ENCODE assay signal across 14 cellular contexts in the genomic region with DNA sequence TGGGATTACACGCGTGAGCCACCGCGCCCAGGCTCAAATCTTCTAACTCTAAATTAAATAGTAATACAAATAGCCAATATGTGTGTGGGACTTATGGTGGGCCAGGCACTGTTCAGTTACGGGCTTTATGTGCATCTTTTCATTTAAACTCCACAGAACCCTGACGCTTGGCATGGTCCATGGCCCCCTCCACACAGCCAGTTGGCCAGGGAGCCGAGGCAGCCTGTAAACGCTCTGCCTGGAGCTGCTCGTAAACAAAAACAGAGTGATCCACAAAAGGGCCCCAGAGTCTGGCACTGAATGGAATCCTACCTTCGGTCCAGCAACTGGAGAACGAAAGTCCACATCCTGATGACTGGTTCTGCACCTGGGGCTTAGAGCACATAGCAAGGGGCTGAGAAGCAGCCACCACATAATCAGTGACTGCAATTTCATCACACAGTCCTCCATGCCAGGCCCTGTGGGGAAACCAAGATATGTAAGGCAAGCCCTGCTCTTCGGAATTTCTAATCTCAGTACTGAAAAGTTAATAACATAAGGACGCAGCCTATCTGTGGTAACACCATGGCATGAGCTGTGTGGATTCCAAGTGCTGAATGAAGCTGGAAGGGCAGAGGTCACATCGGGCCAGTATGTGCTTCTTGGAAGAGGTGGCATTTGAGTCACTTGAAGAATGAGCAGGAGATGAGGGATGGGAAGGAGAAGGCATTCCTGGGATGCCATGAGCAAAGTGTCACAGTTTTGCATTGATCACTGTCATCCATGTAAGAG. TPM values are rescaled to one million over a fixed set of nuclear protein-coding genes. Genes with fewer than 3 reads are reported as not detected.
DNase-seq lines count a peak whose midpoint lies in the region; ATAC-seq, FAIRE-seq and TF ChIP-seq lines count a peak whose summit lies in the region.
"Had no signal": no experiment of that assay in that cellular context is flagged by ENCODE, and none has a peak within 500 bp of the region (broad histone marks: within the 10 kb centered on the region; RNA-seq: fewer than 3 reads in every experiment).

No MANE protein-coding gene starts in this region.

- H3K79me2 ChIP-seq in GM23248 (ENCODE audit: insufficient read depth) (no peaks in the 10 kb centered on the region), K562 (ENCODE audit: control insufficient read depth, insufficient read depth, low read length) (no peaks in the 10 kb centered on the region), osteoblast (ENCODE audit: insufficient read depth, low read length) (no peaks in the 10 kb centered on the region)

- H3K4me2 ChIP-seq in GM23248 (ENCODE audit: unreplicated experiment) (peak overlapping the region; percentile 22), K562 (ENCODE audit: insufficient read depth, low read length) (no peak overlapping the region), osteoblast (ENCODE audit: insufficient read depth, low read length) (peak overlapping the region; percentile 39)

- H2AFZ ChIP-seq in GM23248 (peak overlapping the region; percentile 27; the same call in 1 of the 2 replicates), K562 (ENCODE audit: low read depth, low read length) (0 out of 2 replicates have a peak overlapping the region, but pooled peaks have one; percentile 1), osteoblast (ENCODE audit: low read length) (peak overlapping the region; percentile 5)

- 36 to 37% methylated on average over 14 of the region's 14 CpGs for WGBS in GM23248 (ENCODE audit: low coverage in 1 of 2, low lambda C conversion rate in 2 of 2, missing lambda C conversion rate in 2 of 2), 2 experiments
- WGBS in K562 (ENCODE audit: insufficient coverage, low coverage, missing lambda C conversion rate): 75% methylated on average over 13 of the region's 14 CpGs

- H3K36me3 ChIP-seq in GM23248 (ENCODE audit: low read depth): no peaks in the 10 kb centered on the region
- H3K36me3 ChIP-seq in K562 (ENCODE audit: control insufficient read depth, insufficient read depth, low read length): no peaks in the 10 kb centered on the region
- no peaks in the 10 kb centered on the region for H3K36me3 ChIP-seq in osteoblast (ENCODE audit: insufficient read depth, low read length)
- H3K36me3 ChIP-seq: tibial nerve had no signal

- H3K9me1 ChIP-seq in K562 (ENCODE audit: control insufficient read depth, insufficient read depth, low read length): no peaks in the 10 kb centered on the region

- H3K9ac ChIP-seq in GM23248: peak overlapping the region; percentile 31
- H3K9ac ChIP-seq in K562 (ENCODE audit: insufficient read depth in 1 of 2, low read depth in 2 of 2, low read length in 2 of 2): peak overlapping the region in 1 of 2 experiments; percentile 4; a peak in 1 of 4 replicates

- POLR2A ChIA-PET in K562 (lab: Yijun Ruan, JAX): interaction anchor here (1.5 to 6.3 kb wide), 2 partner anchors 12 to 20 kb away, joined by 5 to 53 read pairs; a partner anchor contains a TSS

- DNase-seq in GM23248 (peak; percentile 83), K562 (ENCODE audit: extremely low read depth in 1 of 4, low spot score in 3 of 4) (no peak), osteoblast (ENCODE audit: insufficient read length, low spot score, missing footprints) (peak; percentile 84), GM19239 (ENCODE audit: insufficient read length, low spot score) (no peak), HT-29 (ENCODE audit: low spot score) (no peak)
- DNase-seq in activated CD8-positive, alpha-beta memory T cell treated with anti-CD3 and anti-CD28 coated beads, Interleukin-2, amount 50 U/mL, for 48 hours: no peak
- DNase-seq: activated CD4-positive, alpha-beta T cell treated with anti-CD3 and anti-CD28 coated beads for 36 hours; CD8-positive, alpha-beta memory T cell; effector CD8-positive, alpha-beta T cell; KBM-7; RPMI8226; stimulated activated CD4-positive, alpha-beta T cell treated with anti-CD3 and anti-CD28 coated beads, Interleukin-4, amount 100 ng/mL, for 4 hours had no signal

- no peaks in the 10 kb centered on the region for H3K9me3 ChIP-seq in GM23248 (ENCODE audit: low read depth)
- H3K9me3 ChIP-seq in K562 (replicated peaks; ENCODE audit: control insufficient read depth, insufficient read depth, low read depth, low read length): no peaks in the 10 kb centered on the region
- H3K9me3 ChIP-seq in osteoblast (ENCODE audit: low read depth, low read length): no peaks in the 10 kb centered on the region
- H3K9me3 ChIP-seq: tibial nerve had no signal

- no peak for TF ChIP-seq POLR2A in K562 (conservative IDR thresholded peaks at IDR 0.05)

- H3K4me3 ChIP-seq in GM23248 (no peak overlapping the region), K562 (no peak overlapping the region), osteoblast (ENCODE audit: insufficient read depth, low read length) (no peak overlapping the region)
- H3K4me3 ChIP-seq: tibial nerve had no signal

- TF ChIP-seq RAD21 in K562 (CRISPR knock-in tag; conservative IDR thresholded peaks at IDR 0.05 in 1 of 2, IDR thresholded peaks at IDR 0.05 in 1 of 2): no peak

- H3K27me3 ChIP-seq in GM23248 (replicated peaks; ENCODE audit: insufficient read depth): no peaks in the 10 kb centered on the region
- no peaks in the 10 kb centered on the region for H3K27me3 ChIP-seq in K562 (ENCODE audit: control insufficient read depth in 2 of 2, insufficient read depth in 2 of 2, low read length in 2 of 2)
- H3K27me3 ChIP-seq in osteoblast (ENCODE audit: insufficient read depth, low read length): no peaks in the 10 kb centered on the region
- H3K27me3 ChIP-seq: tibial nerve had no signal

- CTCF ChIA-PET in K562 (lab: Yijun Ruan, JAX; ENCODE audit: low intra/inter-chr PET ratio): no interaction called here

- no peaks in the 10 kb centered on the region for H4K20me1 ChIP-seq in GM23248 (ENCODE audit: insufficient read depth)
- H4K20me1 ChIP-seq in K562 (replicated peaks; ENCODE audit: control insufficient read depth, insufficient read depth, low read length): no peaks in the 10 kb centered on the region
- no peaks in the 10 kb centered on the region for H4K20me1 ChIP-seq in osteoblast (ENCODE audit: insufficient read depth, low read length)

- ATAC-seq in K562: no peak
- ATAC-seq: activated CD4-positive, alpha-beta T cell treated with anti-CD3 and anti-CD28 coated beads for 36 hours; activated naive CD4-positive, alpha-beta T cell treated with anti-CD3 and anti-CD28 coated beads, Interleukin-2, amount 50 U/mL, for 72 hours had no signal

- no peaks in the 10 kb centered on the region for H3K9me2 ChIP-seq in GM23248 (ENCODE audit: insufficient read depth)

- H3F3A ChIP-seq in GM23248 (ENCODE audit: insufficient read depth): peaks cover 45% of the 10 kb centered on the region

- TF ChIP-seq CTCF in K562 (IDR thresholded peaks at IDR 0.05 in 2 of 3, conservative IDR thresholded peaks at IDR 0.05 in 1 of 3; ENCODE audit: insufficient read depth in 2 of 3, low read depth in 1 of 3, low read length in 3 of 3): no peak
- TF ChIP-seq CTCF in osteoblast (IDR thresholded peaks at IDR 0.05; ENCODE audit: extremely low read depth, low read depth, low read length): no peak

- H3K4me1 ChIP-seq in GM23248 (ENCODE audit: insufficient read depth) (peaks cover 67% of the 10 kb centered on the region), K562 (replicated peaks in 1 of 2; ENCODE audit: control insufficient read depth in 2 of 2, insufficient read depth in 2 of 2, low read length in 2 of 2) (peaks cover 11 to 25% of the 10 kb centered on the region in 2 experiments; a peak in 4 of 5 replicates), osteoblast (ENCODE audit: insufficient read depth, low read length) (peaks cover 42% of the 10 kb centered on the region)

- in situ Hi-C loops in GM23248 (cut with MboI): no loop called here
- in situ Hi-C loops in K562 (cut with MboI): no loop called here

- H3K27ac ChIP-seq in GM23248 (peak overlapping the region; percentile 74), K562 (ENCODE audit: extremely low read depth, low read depth, low read length) (no peak overlapping the region), osteoblast (ENCODE audit: low read depth, low read length) (peak overlapping the region; percentile 45)
- H3K27ac ChIP-seq: tibial nerve had no signal

- FAIRE-seq in K562 (lab: Jason Lieb, UNC) (no peak), GM19239 (lab: Jason Lieb, UNC) (no peak)

- TF ChIP-seq EP300 in K562 (IDR thresholded peaks at IDR 0.05; ENCODE audit: low read length): no peak

- no TSS peak for BruUV-seq in K562 (replicated peaks; lab: Mats Ljungman, UMichigan)

- intact Hi-C loops in K562 (cut with micrococcal nuclease): no loop called here

RNA-seq across cellular contexts. Expression of a gene that starts 13.5 kb away (rescaled TPM):
- 27.6 and 27.9 TPM in 2 replicates for total RNA-seq in GM23248 (2014; rRNA removed; shearing (Covaris generic))
- 45.4 TPM in 2 replicates for polyA plus RNA-seq in GM23248 (2016; fragmentation: Nextera tagmentation; extraction: Ambion mirVana)
- 795 and 1,508 TPM in 2 replicates for total RNA-seq in K562 (2011; cell fraction: chromatin; rRNA removed; ENCODE audit: low replicate concordance)
- 712 and 761 TPM in 2 replicates for total RNA-seq in K562 (2011; cell fraction: nucleolus; rRNA removed)
- total RNA-seq in K562 (2011; cell fraction: nucleoplasm; rRNA removed): 735 and 822 TPM in 2 replicates
- total RNA-seq in K562 (2014; rRNA removed): 35.6 and 43.6 TPM in 2 replicates
- 18.8 and 20.3 TPM in 2 replicates for total RNA-seq in K562 (2014; rRNA removed; fragmentation: Illumina TruSeq; extraction: Trizol)
- 22.8 and 25.5 TPM in 2 replicates for total RNA-seq in K562 (2015; rRNA removed; fragmentation: Illumina TruSeq; extraction: Trizol)
- total RNA-seq in K562 (2021): 163 and 212 TPM in 2 replicates
- 53.8 and 132 TPM in 2 replicates for polyA plus RNA-seq in K562 (2011; rRNA removed)
- polyA plus RNA-seq in K562 (2011; cell fraction: cytosol; rRNA removed): 68.7 and 73.2 TPM in 2 replicates
- polyA plus RNA-seq in K562 (2011; cell fraction: nucleus; rRNA removed): 800 and 1,003 TPM in 2 replicates
- polyA plus RNA-seq in K562 (2012): 127 and 192 TPM in 2 replicates
- polyA plus RNA-seq in K562 (2014; fragmentation: Illumina TruSeq; extraction: Trizol): 116 and 156 TPM in 2 replicates
- 10 to 100 TPM; 12.7 to 14.8 TPM for polyA plus RNA-seq in K562 (2014; fragmentation: Nextera tagmentation; extraction: Ambion mirVana)
- 104 and 137 TPM in 2 replicates for polyA plus RNA-seq in K562 (2014; rRNA removed)
- 23.6 and 31.1 TPM in 2 replicates for polyA minus RNA-seq in K562 (2011; rRNA and poly(A)+ RNA removed)
- polyA minus RNA-seq in K562 (2011; cell fraction: cytosol; rRNA and poly(A)+ RNA removed): 45.7 and 70.1 TPM in 2 replicates
- polyA minus RNA-seq in K562 (2011; cell fraction: nucleus; rRNA and poly(A)+ RNA removed): 99.2 and 125 TPM in 2 replicates
- 3.2 and 5.4 TPM in 2 replicates for total RNA-seq in osteoblast
- not detected in 2 replicates for total RNA-seq in HT-29 (2014; rRNA removed; shearing (Covaris generic))
- polyA plus RNA-seq: CD8-positive, alpha-beta memory T cell had no signal

RNA-seq across cellular contexts. Expression of a gene that starts 20.1 kb away (rescaled TPM):
- total RNA-seq in GM23248 (2014; rRNA removed; shearing (Covaris generic)): not detected in 2 replicates
- 0.49 and 0.71 TPM in 2 replicates for polyA plus RNA-seq in GM23248 (2016; fragmentation: Nextera tagmentation; extraction: Ambion mirVana)
- 0.95 and 3.3 TPM in 2 replicates for total RNA-seq in K562 (2011; cell fraction: chromatin; rRNA removed; ENCODE audit: low replicate concordance)
- total RNA-seq in K562 (2011; cell fraction: nucleolus; rRNA removed): 0.92 and 1.0 TPM in 2 replicates
- 1.8 and 2.4 TPM in 2 replicates for total RNA-seq in K562 (2011; cell fraction: nucleoplasm; rRNA removed)
- total RNA-seq in K562 (2014; rRNA removed): 0.33 and 1.8 TPM in 2 replicates
- total RNA-seq in K562 (2014; rRNA removed; fragmentation: Illumina TruSeq; extraction: Trizol): 0.38 TPM in 1 of 2 replicates, not detected in the other
- 0.45 TPM in 1 of 2 replicates, not detected in the other for total RNA-seq in K562 (2015; rRNA removed; fragmentation: Illumina TruSeq; extraction: Trizol)
- total RNA-seq in K562 (2021): 0.51 TPM in 1 of 2 replicates, not detected in the other
- polyA plus RNA-seq in K562 (2011; rRNA removed): 0.15 and 0.53 TPM in 2 replicates
- polyA plus RNA-seq in K562 (2011; cell fraction: cytosol; rRNA removed): 0.18 and 0.19 TPM in 2 replicates
- 0.58 and 0.67 TPM in 2 replicates for polyA plus RNA-seq in K562 (2011; cell fraction: nucleus; rRNA removed)
- polyA plus RNA-seq in K562 (2012): 0.21 and 0.43 TPM in 2 replicates
- not detected in 2 replicates for polyA plus RNA-seq in K562 (2014; fragmentation: Illumina TruSeq; extraction: Trizol)
- polyA plus RNA-seq in K562 (2014; fragmentation: Nextera tagmentation; extraction: Ambion mirVana): not detected
- polyA plus RNA-seq in K562 (2014; rRNA removed): 0.56 and 0.73 TPM in 2 replicates
- polyA minus RNA-seq in K562 (2011; rRNA and poly(A)+ RNA removed): 0.63 and 0.72 TPM in 2 replicates
- not detected in 2 replicates for polyA minus RNA-seq in K562 (2011; cell fraction: cytosol; rRNA and poly(A)+ RNA removed)
- 1.1 TPM in 1 of 2 replicates, not detected in the other for polyA minus RNA-seq in K562 (2011; cell fraction: nucleus; rRNA and poly(A)+ RNA removed)
- 0.36 TPM in 1 of 2 replicates, not detected in the other for total RNA-seq in osteoblast
- not detected in 2 replicates for total RNA-seq in HT-29 (2014; rRNA removed; shearing (Covaris generic))
- total RNA-seq: CD8-positive, alpha-beta memory T cell; tibial nerve had no signal
- polyA plus RNA-seq: CD8-positive, alpha-beta memory T cell had no signal

RNA-seq across cellular contexts. Expression of a gene that starts 27.8 kb away (rescaled TPM):
- 133 and 160 TPM in 2 replicates for total RNA-seq in GM23248 (2014; rRNA removed; shearing (Covaris generic))
- polyA plus RNA-seq in GM23248 (2016; fragmentation: Nextera tagmentation; extraction: Ambion mirVana) (282 and 291 TPM in 2 replicates), K562 (2011; rRNA removed) (9.4 and 20.8 TPM in 2 replicates), K562 (2014; fragmentation: Illumina TruSeq; extraction: Trizol) (52.2 and 59.5 TPM in 2 replicates), K562 (2014; fragmentation: Nextera tagmentation; extraction: Ambion mirVana) (1 to 10 TPM; 6.6 to 7.0 TPM), K562 (2014; rRNA removed) (16.3 and 23.9 TPM in 2 replicates)
- 68.4 and 156 TPM in 2 replicates for total RNA-seq in K562 (2011; cell fraction: chromatin; rRNA removed; ENCODE audit: low replicate concordance)
- 117 and 147 TPM in 2 replicates for total RNA-seq in K562 (2011; cell fraction: nucleolus; rRNA removed)
- 110 and 118 TPM in 2 replicates for total RNA-seq in K562 (2011; cell fraction: nucleoplasm; rRNA removed)
- total RNA-seq in K562 (2014; rRNA removed) (24.4 and 33.0 TPM in 2 replicates), K562 (2014; rRNA removed; fragmentation: Illumina TruSeq; extraction: Trizol) (10.7 and 11.3 TPM in 2 replicates), K562 (2015; rRNA removed; fragmentation: Illumina TruSeq; extraction: Trizol) (12.8 and 13.6 TPM in 2 replicates), K562 (2021) (30.1 and 39.3 TPM in 2 replicates), osteoblast (20.9 and 30.0 TPM in 2 replicates)
- 13.6 and 30.6 TPM in 2 replicates for polyA plus RNA-seq in K562 (2011; cell fraction: cytosol; rRNA removed)
- 57.5 and 132 TPM in 2 replicates for polyA plus RNA-seq in K562 (2011; cell fraction: nucleus; rRNA removed)
- polyA plus RNA-seq in K562 (2012): 50.1 and 67.4 TPM in 2 replicates
- polyA minus RNA-seq in K562 (2011; rRNA and poly(A)+ RNA removed): 8.1 and 9.4 TPM in 2 replicates
- 14.9 and 22.9 TPM in 2 replicates for polyA minus RNA-seq in K562 (2011; cell fraction: cytosol; rRNA and poly(A)+ RNA removed)
- 8.2 and 14.0 TPM in 2 replicates for polyA minus RNA-seq in K562 (2011; cell fraction: nucleus; rRNA and poly(A)+ RNA removed)
- total RNA-seq in HT-29 (2014; rRNA removed; shearing (Covaris generic)): 3.2 and 7.4 TPM in 2 replicates

RNA-seq across cellular contexts. Expression of a gene that starts 43.7 kb away (rescaled TPM):
- total RNA-seq in GM23248 (2014; rRNA removed; shearing (Covaris generic)): 307 and 310 TPM in 2 replicates
- 79.0 and 84.7 TPM in 2 replicates for polyA plus RNA-seq in GM23248 (2016; fragmentation: Nextera tagmentation; extraction: Ambion mirVana)
- 200 and 281 TPM in 2 replicates for total RNA-seq in K562 (2011; cell fraction: chromatin; rRNA removed; ENCODE audit: low replicate concordance)
- 147 and 148 TPM in 2 replicates for total RNA-seq in K562 (2011; cell fraction: nucleolus; rRNA removed)
- 206 and 295 TPM in 2 replicates for total RNA-seq in K562 (2011; cell fraction: nucleoplasm; rRNA removed)
- total RNA-seq in K562 (2014; rRNA removed): 129 and 138 TPM in 2 replicates
- total RNA-seq in K562 (2014; rRNA removed; fragmentation: Illumina TruSeq; extraction: Trizol): 153 and 184 TPM in 2 replicates
- 109 and 120 TPM in 2 replicates for total RNA-seq in K562 (2015; rRNA removed; fragmentation: Illumina TruSeq; extraction: Trizol)
- total RNA-seq in K562 (2021): 200 and 224 TPM in 2 replicates
- 144 and 222 TPM in 2 replicates for polyA plus RNA-seq in K562 (2011; rRNA removed)
- polyA plus RNA-seq in K562 (2011; cell fraction: cytosol; rRNA removed): 86.7 and 94.2 TPM in 2 replicates
- 179 and 244 TPM in 2 replicates for polyA plus RNA-seq in K562 (2011; cell fraction: nucleus; rRNA removed)
- 139 and 140 TPM in 2 replicates for polyA plus RNA-seq in K562 (2012)
- 147 and 158 TPM in 2 replicates for polyA plus RNA-seq in K562 (2014; fragmentation: Illumina TruSeq; extraction: Trizol)
- 10 to 100 TPM; 27.1 to 31.0 TPM for polyA plus RNA-seq in K562 (2014; fragmentation: Nextera tagmentation; extraction: Ambion mirVana)
- 131 and 143 TPM in 2 replicates for polyA plus RNA-seq in K562 (2014; rRNA removed)
- 221 and 238 TPM in 2 replicates for polyA minus RNA-seq in K562 (2011; rRNA and poly(A)+ RNA removed)
- polyA minus RNA-seq in K562 (2011; cell fraction: cytosol; rRNA and poly(A)+ RNA removed): 104 and 109 TPM in 2 replicates
- polyA minus RNA-seq in K562 (2011; cell fraction: nucleus; rRNA and poly(A)+ RNA removed): 141 and 172 TPM in 2 replicates
- total RNA-seq in osteoblast: 168 and 176 TPM in 2 replicates
- 329 and 338 TPM in 2 replicates for total RNA-seq in HT-29 (2014; rRNA removed; shearing (Covaris generic))

RNA-seq across cellular contexts. Expression of a gene that starts 48.5 kb away (rescaled TPM):
- total RNA-seq in GM23248 (2014; rRNA removed; shearing (Covaris generic)): 6.7 and 14.4 TPM in 2 replicates
- polyA plus RNA-seq in GM23248 (2016; fragmentation: Nextera tagmentation; extraction: Ambion mirVana): 14.0 and 14.4 TPM in 2 replicates
- total RNA-seq in K562 (2011; cell fraction: chromatin; rRNA removed; ENCODE audit: low replicate concordance): 83.9 and 98.9 TPM in 2 replicates
- 62.9 and 65.5 TPM in 2 replicates for total RNA-seq in K562 (2011; cell fraction: nucleolus; rRNA removed)
- 81.2 and 104 TPM in 2 replicates for total RNA-seq in K562 (2011; cell fraction: nucleoplasm; rRNA removed)
- 40.1 and 41.6 TPM in 2 replicates for total RNA-seq in K562 (2014; rRNA removed)
- 27.5 and 30.3 TPM in 2 replicates for total RNA-seq in K562 (2014; rRNA removed; fragmentation: Illumina TruSeq; extraction: Trizol)
- 28.2 TPM in 2 replicates for total RNA-seq in K562 (2015; rRNA removed; fragmentation: Illumina TruSeq; extraction: Trizol)
- 37.1 and 39.4 TPM in 2 replicates for total RNA-seq in K562 (2021)
- 46.7 and 54.5 TPM in 2 replicates for polyA plus RNA-seq in K562 (2011; rRNA removed)
- polyA plus RNA-seq in K562 (2011; cell fraction: cytosol; rRNA removed): 89.9 and 98.0 TPM in 2 replicates
- polyA plus RNA-seq in K562 (2011; cell fraction: nucleus; rRNA removed): 61.7 and 64.6 TPM in 2 replicates
- 29.7 and 42.9 TPM in 2 replicates for polyA plus RNA-seq in K562 (2012)
- 62.5 and 64.2 TPM in 2 replicates for polyA plus RNA-seq in K562 (2014; fragmentation: Illumina TruSeq; extraction: Trizol)
- 10 to 100 TPM; 17.0 to 30.1 TPM for polyA plus RNA-seq in K562 (2014; fragmentation: Nextera tagmentation; extraction: Ambion mirVana)
- 45.5 and 46.3 TPM in 2 replicates for polyA plus RNA-seq in K562 (2014; rRNA removed)
- polyA minus RNA-seq in K562 (2011; rRNA and poly(A)+ RNA removed): 40.2 and 45.0 TPM in 2 replicates
- polyA minus RNA-seq in K562 (2011; cell fraction: cytosol; rRNA and poly(A)+ RNA removed): 25.4 and 31.6 TPM in 2 replicates
- 31.9 and 57.9 TPM in 2 replicates for polyA minus RNA-seq in K562 (2011; cell fraction: nucleus; rRNA and poly(A)+ RNA removed)
- total RNA-seq in osteoblast: 10.1 and 14.7 TPM in 2 replicates
- 19.8 and 37.7 TPM in 2 replicates for total RNA-seq in HT-29 (2014; rRNA removed; shearing (Covaris generic))

Comparison
In these comparisons a context has a peak if more than half of its experiments do, and no peak if none do; other contexts are left out.
1. DNase-seq: peak in GM23248 (single experiment) and osteoblast (single experiment); none in K562 (0 of 4), GM19239 (single experiment), activated CD8-positive, alpha-beta memory T cell treated with anti-CD3 and anti-CD28 coated beads, Interleukin-2, amount 50 U/mL, for 48 hours (single experiment) and HT-29 (single experiment).
2. Peak in every context shown above with its lines, with median percentiles within 50 percentile points of each other: H2AFZ ChIP-seq.